In the genomic region with DNA sequence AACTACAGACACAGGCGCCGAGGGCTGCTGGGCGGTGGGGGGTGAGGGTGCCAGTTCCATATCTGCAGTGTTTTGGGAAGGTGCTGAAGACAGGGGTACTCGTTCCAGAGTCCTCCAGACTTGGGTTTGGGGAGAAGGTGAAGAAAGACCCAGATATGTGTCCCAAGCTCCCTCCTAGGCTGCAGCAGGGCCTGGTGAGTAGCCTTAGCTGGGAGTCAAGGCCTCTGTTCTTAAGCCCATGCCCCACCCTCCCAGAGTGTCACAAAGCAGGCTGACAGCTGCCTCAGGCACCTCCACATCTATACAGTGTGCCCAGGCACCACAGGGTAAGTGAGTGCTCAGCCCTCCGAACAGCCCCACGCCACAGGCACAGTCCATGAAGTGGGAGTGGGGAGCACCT, we compare ENCODE assay signal across 19 cellular contexts. TPM values are rescaled to one million over a fixed set of nuclear protein-coding genes. Genes with fewer than 3 reads are reported as not detected.
DNase-seq lines count a peak whose midpoint lies in the region; ATAC-seq and TF ChIP-seq lines count a peak whose summit lies in the region.
"Had no signal": no experiment of that assay in that cellular context is flagged by ENCODE, and none has a peak within 500 bp of the region (broad histone marks: within the 10 kb centered on the region; RNA-seq: fewer than 3 reads in every experiment).

No MANE protein-coding gene starts in this region.

- DNase-seq in GM23248 (no peak), WERI-Rb-1 (peak; percentile 47), lower lobe of right lung (no peak), HPDE6-E6E7 (ENCODE audit: extremely low spot score) (no peak)
- DNase-seq in activated naive CD8-positive, alpha-beta T cell treated with anti-CD3 and anti-CD28 coated beads for 36 hours: no peak
- DNase-seq: activated CD4-positive, alpha-beta T cell treated with anti-CD3 and anti-CD28 coated beads for 48 hours; CD8-positive, alpha-beta memory T cell; dermis blood vessel endothelial cell; DMS53; foreskin fibroblast; kidney; NCI-H1694 treated with DMSO at 0.1 percent for 48 hours; NCI-H774; SHP77; stimulated activated CD4-positive, alpha-beta T cell treated with anti-CD3 and anti-CD28 coated beads, Interleukin-15, amount 100 ng/mL, for 24 hours had no signal

- H3K27ac Mint-ChIP-seq in activated naive CD8-positive, alpha-beta T cell treated with anti-CD3 and anti-CD28 coated beads for 36 hours: no peak overlapping the region
- H3K27ac Mint-ChIP-seq: activated T-helper 2 cell treated with anti-CD3 and anti-CD28 coated beads, Interferon-gamma antibody, Interleukin-2, Interleukin-4, amounts not matched to agents 10 μg/mL and 5 μg/mL and 100 μg/mL, durations not matched to agents 14 hours and 24 hours and 36 hours; neural progenitor cell had no signal

- intact Hi-C loops in lower lobe of right lung (cut with DNase I): no loop called here

- H3F3A ChIP-seq in GM23248 (ENCODE audit: insufficient read depth): peaks cover 30% of the 10 kb centered on the region

- H3K4me3 ChIP-seq in GM23248 (no peak overlapping the region), WERI-Rb-1 (ENCODE audit: low read depth, low read length) (no peak overlapping the region), lower lobe of right lung (no peak overlapping the region), skin epidermis (no peak overlapping the region)
- H3K4me3 ChIP-seq: neural progenitor cell had no signal

- H3K9me3 ChIP-seq in GM23248 (ENCODE audit: low read depth) (no peaks in the 10 kb centered on the region), WERI-Rb-1 (ENCODE audit: severe bottlenecking) (no peaks in the 10 kb centered on the region), lower lobe of right lung (no peaks in the 10 kb centered on the region)

- in situ Hi-C loops in GM23248 (cut with MboI): no loop called here

- H3K4me1 Mint-ChIP-seq in activated naive CD8-positive, alpha-beta T cell treated with anti-CD3 and anti-CD28 coated beads for 36 hours: peaks cover 47% of the 10 kb centered on the region

- H3K27me3 Mint-ChIP-seq in activated naive CD8-positive, alpha-beta T cell treated with anti-CD3 and anti-CD28 coated beads for 36 hours: no peaks in the 10 kb centered on the region
- H3K27me3 Mint-ChIP-seq: CD8-positive, alpha-beta memory T cell had no signal

- H4K20me1 ChIP-seq in GM23248 (ENCODE audit: insufficient read depth): peaks cover 14% of the 10 kb centered on the region; the same call in 1 of the 2 replicates

- peak overlapping the region; percentile 84; the same call in 1 of the 2 replicates for H3K9ac ChIP-seq in GM23248
- H3K9ac ChIP-seq: neural progenitor cell had no signal

- ATAC-seq in lower lobe of right lung: no peak
- no peak for ATAC-seq in HG02678 (IDR thresholded peaks at IDR 0.05; ENCODE audit: unreplicated experiment)

- peaks cover 28% of the 10 kb centered on the region for H3K79me2 ChIP-seq in GM23248 (ENCODE audit: insufficient read depth)

- 99 to 100% methylated on average over 6 of the region's 6 CpGs for WGBS in GM23248 (ENCODE audit: low coverage in 1 of 2, low lambda C conversion rate in 2 of 2, missing lambda C conversion rate in 2 of 2), 2 experiments

- H3K36me3 Mint-ChIP-seq in activated naive CD8-positive, alpha-beta T cell treated with anti-CD3 and anti-CD28 coated beads for 36 hours: peaks cover 4% of the 10 kb centered on the region

- no peaks in the 10 kb centered on the region for H3K9me2 ChIP-seq in GM23248 (ENCODE audit: insufficient read depth)

- TF ChIP-seq CTCF in WERI-Rb-1 (IDR thresholded peaks at IDR 0.05; ENCODE audit: low read depth, low read length) (no peak), lower lobe of right lung (IDR thresholded peaks at IDR 0.05) (no peak)

- no peak overlapping the region for H3K4me2 ChIP-seq in GM23248 (ENCODE audit: unreplicated experiment)
- H3K4me2 ChIP-seq: neural progenitor cell had no signal

- H3K27ac ChIP-seq in GM23248 (peak overlapping the region; percentile 93), WERI-Rb-1 (no peak overlapping the region), lower lobe of right lung (peak overlapping the region; percentile 73), skin epidermis (peak overlapping the region in 16 of 21 experiments; percentile 5 to 92 (median 68))
- H3K27ac ChIP-seq: neural progenitor cell had no signal

- no peaks in the 10 kb centered on the region for H3K9me3 Mint-ChIP-seq in activated naive CD8-positive, alpha-beta T cell treated with anti-CD3 and anti-CD28 coated beads for 36 hours
- H3K9me3 Mint-ChIP-seq: activated T-helper 2 cell treated with anti-CD3 and anti-CD28 coated beads, Interferon-gamma antibody, Interleukin-2, Interleukin-4, amounts not matched to agents 10 μg/mL and 5 μg/mL and 100 μg/mL, durations not matched to agents 14 hours and 24 hours and 36 hours; CD8-positive, alpha-beta memory T cell; neural progenitor cell had no signal

- H3K27me3 ChIP-seq in GM23248 (replicated peaks; ENCODE audit: insufficient read depth) (no peaks in the 10 kb centered on the region), WERI-Rb-1 (ENCODE audit: insufficient read depth, low read depth, severe bottlenecking) (no peaks in the 10 kb centered on the region), lower lobe of right lung (ENCODE audit: low read depth) (no peaks in the 10 kb centered on the region)
- H3K27me3 ChIP-seq: neural progenitor cell had no signal

- H3K4me1 ChIP-seq in GM23248 (ENCODE audit: insufficient read depth): peaks cover 41% of the 10 kb centered on the region
- H3K4me1 ChIP-seq in lower lobe of right lung: peaks cover 46% of the 10 kb centered on the region

- H2AFZ ChIP-seq in GM23248: no peak overlapping the region
- H2AFZ ChIP-seq: neural progenitor cell had no signal

- H3K36me3 ChIP-seq in GM23248 (ENCODE audit: low read depth): peaks cover 3% of the 10 kb centered on the region; the same call in 1 of the 2 replicates
- H3K36me3 ChIP-seq in WERI-Rb-1: no peaks in the 10 kb centered on the region
- H3K36me3 ChIP-seq in lower lobe of right lung: no peaks in the 10 kb centered on the region
- H3K36me3 ChIP-seq: neural progenitor cell had no signal

- H3K4me3 Mint-ChIP-seq in activated naive CD8-positive, alpha-beta T cell treated with anti-CD3 and anti-CD28 coated beads for 36 hours: no peak overlapping the region
- H3K4me3 Mint-ChIP-seq: neural progenitor cell had no signal

RNA-seq across cellular contexts. Expression of gene NCKAP5L, which starts 4.3 kb away (rescaled TPM):
- total RNA-seq in GM23248 (2014; rRNA removed; shearing (Covaris generic)): 28.4 and 28.8 TPM in 2 replicates
- 13.5 and 14.1 TPM in 2 replicates for polyA plus RNA-seq in GM23248 (2016; fragmentation: Nextera tagmentation; extraction: Ambion mirVana)
- 24.5 TPM for total RNA-seq in lower lobe of right lung
- total RNA-seq in activated naive CD8-positive, alpha-beta T cell treated with anti-CD3 and anti-CD28 coated beads for 36 hours: 1 to 10 TPM; 7.9 to 8.9 TPM

RNA-seq across cellular contexts. Expression of gene BCDIN3D, which starts 19.0 kb away (rescaled TPM):
- 3.3 and 4.2 TPM in 2 replicates for total RNA-seq in GM23248 (2014; rRNA removed; shearing (Covaris generic))
- 3.7 TPM in 2 replicates for polyA plus RNA-seq in GM23248 (2016; fragmentation: Nextera tagmentation; extraction: Ambion mirVana)
- total RNA-seq in lower lobe of right lung: 5.1 TPM
- 1 to 10 TPM; 4.1 to 4.3 TPM for total RNA-seq in activated naive CD8-positive, alpha-beta T cell treated with anti-CD3 and anti-CD28 coated beads for 36 hours
